In the genomic region with DNA sequence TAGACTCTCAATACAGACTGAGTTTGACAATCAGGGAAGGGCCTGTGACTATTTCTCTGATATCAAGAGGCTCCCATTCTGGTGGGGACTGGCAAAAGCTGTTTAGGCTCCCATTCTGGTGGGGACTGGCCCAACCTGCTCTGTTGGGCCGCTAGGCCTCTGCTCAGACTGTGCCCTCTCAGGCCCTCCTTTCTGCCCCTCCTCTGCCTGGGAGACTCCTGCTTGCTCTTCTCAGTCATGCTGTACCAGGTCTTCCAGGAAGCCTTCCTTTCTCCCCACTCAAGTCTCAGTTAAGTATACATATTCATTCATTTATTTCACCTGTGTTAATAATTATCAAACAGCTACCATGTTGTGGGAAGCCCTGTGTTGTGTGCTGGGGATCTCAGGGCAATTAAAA, we compare ENCODE assay signal across 20 cellular contexts.
DNase-seq lines count a peak whose midpoint lies in the region; ATAC-seq and TF ChIP-seq lines count a peak whose summit lies in the region.
"Had no signal": no experiment of that assay in that cellular context is flagged by ENCODE, and none has a peak within 500 bp of the region (broad histone marks: within the 10 kb centered on the region; RNA-seq: fewer than 3 reads in every experiment).

No MANE protein-coding gene starts in this region.

- H3K27me3 ChIP-seq in lower lobe of right lung (ENCODE audit: low read depth) (no peaks in the 10 kb centered on the region), upper lobe of right lung (no peaks in the 10 kb centered on the region)
- H3K27me3 ChIP-seq: BLaER1 had no signal

- DNase-seq in NCI-H146 (lab: John Stamatoyannopoulos, UW) (peak; percentile 5), NCI-H146 treated with DMSO at 0.1 percent for 48 hours (lab: John Stamatoyannopoulos, UW; ENCODE audit: unreplicated experiment) (no peak), NCI-H774 (lab: John Stamatoyannopoulos, UW) (peak; percentile 29), lower lobe of right lung (no peak), upper lobe of right lung (no peak), putamen (ENCODE audit: low spot score) (no peak), AML-193 (lab: John Stamatoyannopoulos, UW) (no peak)
- DNase-seq: CD4-positive, alpha-beta memory T cell; DMS153; DND-41; EL; GOT3; H7; HFFc6 had no signal

- TF ChIP-seq CTCF in lower lobe of right lung (IDR thresholded peaks at IDR 0.05) (no peak), upper lobe of right lung (IDR thresholded peaks at IDR 0.05) (no peak)

- H3K4me1 ChIP-seq in lower lobe of right lung (no peaks in the 10 kb centered on the region), upper lobe of right lung (no peaks in the 10 kb centered on the region)
- H3K4me1 ChIP-seq: A549, BLaER1 had no signal

- H3K36me3 ChIP-seq in lower lobe of right lung (no peaks in the 10 kb centered on the region), upper lobe of right lung (no peaks in the 10 kb centered on the region)

- no peaks in the 10 kb centered on the region for H3K9me3 ChIP-seq in lower lobe of right lung
- H3K9me3 ChIP-seq in upper lobe of right lung = no peaks in the 10 kb centered on the region
- H3K9me3 ChIP-seq: A549, BLaER1 had no signal

- intact Hi-C loops in lower lobe of right lung (cut with DNase I) (no loop called here), upper lobe of right lung (cut with DNase I) (no loop called here)

- H3K27ac ChIP-seq in lower lobe of right lung = no peak overlapping the region
- H3K27ac ChIP-seq in upper lobe of right lung = no peak overlapping the region
- H3K27ac ChIP-seq: 22Rv1, A549, BLaER1 had no signal

- peak; percentile 21 to 59 for ATAC-seq in lower lobe of right lung
- ATAC-seq in upper lobe of right lung = peak; percentile 50
- ATAC-seq: A549, GM12878, HCT116, HepG2 had no signal

- no peak overlapping the region for H3K4me3 ChIP-seq in lower lobe of right lung
- H3K4me3 ChIP-seq in upper lobe of right lung = no peak overlapping the region
- H3K4me3 ChIP-seq: A549, BLaER1, GM12878 had no signal

Comparison
In these comparisons a context has a peak if more than half of its experiments do, and no peak if none do; other contexts are left out.
1. DNase-seq: peak in NCI-H146 (single experiment) and NCI-H774 (single experiment); none in NCI-H146 treated with DMSO at 0.1 percent for 48 hours (single experiment), lower lobe of right lung (single experiment), upper lobe of right lung (single experiment), putamen (single experiment) and AML-193 (0 of 2).